ENCODE assay signal across 8 cellular contexts in genomic region chr19:46076951-46077814, GRCh38. TPM values are rescaled to one million over a fixed set of nuclear protein-coding genes. Genes with fewer than 3 reads are reported as not detected.
DNase-seq lines count a peak whose midpoint lies in the region; ATAC-seq, FAIRE-seq and TF ChIP-seq lines count a peak whose summit lies in the region.

No MANE protein-coding gene starts in this region.

- peak overlapping the region; percentile 71 for H2AFZ ChIP-seq in K562 (ENCODE audit: low read depth, low read length)

- FAIRE-seq in K562 (lab: Jason Lieb, UNC) = peak; percentile 87

- POLR2A ChIA-PET in K562 (lab: Yijun Ruan, JAX) = interaction anchor here (0.5 to 1.0 kb wide), 6 partner anchors 10 to 298 kb away, joined by 3 to 4 read pairs (median 3); no protein-coding TSS in a partner anchor

- peak; percentile 89 for DNase-seq in ELR (ENCODE audit: low read depth)
- peak; percentile 66 for DNase-seq in MG63
- peak in 2 of 3 donors; percentile 66 to 67 for DNase-seq in Peyer's patch
- peak; percentile 87 to 90 (median 88) for DNase-seq in K562 (ENCODE audit: extremely low read depth in 1 of 4, low spot score in 3 of 4)
- DNase-seq in iPS DF 6.9 (ENCODE audit: low read depth, low spot score) = peak; percentile 78
- peak; percentile 24 for DNase-seq in skeletal muscle cell (ENCODE audit: low read depth)
- DNase-seq in cortex of kidney (lab: John Stamatoyannopoulos, UW) = no peak

- no peaks in the 10 kb centered on the region for H3K36me3 ChIP-seq in MG63
- H3K36me3 ChIP-seq in Peyer's patch = no peaks in the 10 kb centered on the region
- no peaks in the 10 kb centered on the region for H3K36me3 ChIP-seq in K562 (ENCODE audit: control insufficient read depth, insufficient read depth, low read length)
- H3K36me3 ChIP-seq in iPS DF 6.9 (ENCODE audit: control insufficient read depth, insufficient read depth, low read length) = no peaks in the 10 kb centered on the region

- CTCF ChIA-PET in K562 (lab: Yijun Ruan, JAX; ENCODE audit: low intra/inter-chr PET ratio) = interaction anchor here (0.7 to 8.3 kb wide), 14 partner anchors 25 to 465 kb away, joined by 3 to 115 read pairs (median 4); partner anchors contain the start of genes FOXA3, SIX5 and SYMPK

- no peaks in the 10 kb centered on the region for H3K79me2 ChIP-seq in K562 (ENCODE audit: control insufficient read depth, insufficient read depth, low read length)

- TF ChIP-seq POLR2A in Peyer's patch (IDR thresholded peaks at IDR 0.05) (no peak), K562 (conservative IDR thresholded peaks at IDR 0.05) (no peak)

- no peak overlapping the region for H3K27ac ChIP-seq in Peyer's patch
- no peak overlapping the region for H3K27ac ChIP-seq in K562 (ENCODE audit: extremely low read depth, low read depth, low read length)
- H3K27ac ChIP-seq in iPS DF 6.9 (ENCODE audit: low read length) = no peak overlapping the region

- peak; percentile 100 for ATAC-seq in K562
- no peak for ATAC-seq in HG02642 (IDR thresholded peaks at IDR 0.05; ENCODE audit: poor library complexity, unreplicated experiment)

- peak; percentile 95 to 96 for TF ChIP-seq RAD21 in K562 (CRISPR knock-in tag; conservative IDR thresholded peaks at IDR 0.05 in 1 of 2, IDR thresholded peaks at IDR 0.05 in 1 of 2)

- intact Hi-C loops in K562 (cut with micrococcal nuclease) = loop anchor here (1.0 to 10.0 kb wide), 3 partner anchors 48 to 262 kb away; partner anchors contain the start of gene RSPH6A

- TF ChIP-seq CTCF in Peyer's patch (IDR thresholded peaks at IDR 0.05) (peak in 4 of 6 experiments; percentile 47 to 93 (median 91)), K562 (IDR thresholded peaks at IDR 0.05 in 2 of 3, conservative IDR thresholded peaks at IDR 0.05 in 1 of 3; ENCODE audit: insufficient read depth in 2 of 3, low read depth in 1 of 3, low read length in 3 of 3) (peak; percentile 98 to 100 (median 100))

- in situ Hi-C loops in K562 (cut with MboI) = no loop called here

- H4K20me1 ChIP-seq in K562 (replicated peaks; ENCODE audit: control insufficient read depth, insufficient read depth, low read length) = no peaks in the 10 kb centered on the region

- H3K9ac ChIP-seq in K562 (ENCODE audit: insufficient read depth in 1 of 2, low read depth in 2 of 2, low read length in 2 of 2) = peak overlapping the region in 1 of 2 experiments; percentile 64; a peak in 2 of 4 replicates

- 11% methylated on average over 42 of the region's 50 CpGs for WGBS in K562 (ENCODE audit: insufficient coverage, low coverage, missing lambda C conversion rate)
- WGBS in iPS DF 6.9 (ENCODE audit: insufficient coverage, insufficient read length) = no CpG with 5 or more reads among the region's 50 CpGs

- H3K9me3 ChIP-seq in MG63 = peaks cover 2% of the 10 kb centered on the region; the same call in 1 of the 2 replicates
- no peaks in the 10 kb centered on the region for H3K9me3 ChIP-seq in Peyer's patch
- H3K9me3 ChIP-seq in K562 (replicated peaks; ENCODE audit: control insufficient read depth, insufficient read depth, low read depth, low read length) = no peaks in the 10 kb centered on the region
- H3K9me3 ChIP-seq in iPS DF 6.9 (ENCODE audit: control insufficient read depth, insufficient read depth, low read length) = no peaks in the 10 kb centered on the region

- H3K4me3 ChIP-seq in MG63 = peak overlapping the region; percentile 6; the same call in 1 of the 2 replicates
- H3K4me3 ChIP-seq in Peyer's patch = peak overlapping the region in 2 of 4 donors; percentile 31 to 43
- H3K4me3 ChIP-seq in K562 = peak overlapping the region; percentile 22
- peak overlapping the region; percentile 50; the same call in 1 of the 2 replicates for H3K4me3 ChIP-seq in iPS DF 6.9 (ENCODE audit: low read length)
- H3K4me3 ChIP-seq in skeletal muscle cell (ENCODE audit: low read depth, low read length) = peak overlapping the region; percentile 16

- peak overlapping the region; percentile 71 for H3K4me2 ChIP-seq in K562 (ENCODE audit: insufficient read depth, low read length)

- H3K9me1 ChIP-seq in K562 (ENCODE audit: control insufficient read depth, insufficient read depth, low read length) = no peaks in the 10 kb centered on the region

- no TSS peak for BruUV-seq in K562 (replicated peaks; lab: Mats Ljungman, UMichigan)

- TF ChIP-seq EP300 in K562 (IDR thresholded peaks at IDR 0.05; ENCODE audit: low read length) = no peak

- H3K4me1 ChIP-seq in Peyer's patch (peaks cover 0 to 6% (median 0%) of the 10 kb centered on the region in 4 donors), K562 (replicated peaks in 1 of 2; ENCODE audit: control insufficient read depth in 2 of 2, insufficient read depth in 2 of 2, low read length in 2 of 2) (peaks cover 0 to 8% of the 10 kb centered on the region in 2 experiments; a peak in 2 of 5 replicates), iPS DF 6.9 (ENCODE audit: control insufficient read depth, insufficient read depth, low read length) (no peaks in the 10 kb centered on the region)

- H3K27me3 ChIP-seq in MG63 (peaks cover 55% of the 10 kb centered on the region), Peyer's patch (peaks cover 0 to 7% of the 10 kb centered on the region in 2 donors), K562 (ENCODE audit: control insufficient read depth in 2 of 2, insufficient read depth in 2 of 2, low read length in 2 of 2) (peaks cover 2 to 13% of the 10 kb centered on the region in 2 experiments; a peak in 2 of 5 replicates), iPS DF 6.9 (ENCODE audit: control insufficient read depth, insufficient read depth, low read length) (peaks cover 2% of the 10 kb centered on the region; the same call in 1 of the 2 replicates)

RNA-seq across cellular contexts. Expression of gene IGFL4, which starts 36.4 kb away (rescaled TPM):
- not detected in 2 replicates for total RNA-seq in MG63 (2014; rRNA removed; shearing (Covaris generic); ENCODE audit: low replicate concordance)
- not detected for total RNA-seq in Peyer's patch
- total RNA-seq in K562 (2011; cell fraction: chromatin; rRNA removed; ENCODE audit: low replicate concordance) = not detected in 2 replicates
- total RNA-seq in K562 (2011; cell fraction: nucleolus; rRNA removed) = not detected in 2 replicates
- total RNA-seq in K562 (2011; cell fraction: nucleoplasm; rRNA removed) = not detected in 2 replicates
- 0.04 TPM in 1 of 2 replicates, not detected in the other for total RNA-seq in K562 (2014; rRNA removed)
- not detected in 2 replicates for total RNA-seq in K562 (2014; rRNA removed; fragmentation: Illumina TruSeq; extraction: Trizol)
- not detected in 2 replicates for total RNA-seq in K562 (2015; rRNA removed; fragmentation: Illumina TruSeq; extraction: Trizol)
- not detected in 2 replicates for total RNA-seq in K562 (2021)
- 0.07 TPM in 1 of 2 replicates, not detected in the other for polyA plus RNA-seq in K562 (2011; rRNA removed)
- polyA plus RNA-seq in K562 (2011; cell fraction: cytosol; rRNA removed) = not detected in 2 replicates
- polyA plus RNA-seq in K562 (2011; cell fraction: nucleus; rRNA removed) = 0.04 and 0.11 TPM in 2 replicates
- 0.14 TPM in 1 of 2 replicates, not detected in the other for polyA plus RNA-seq in K562 (2012)
- not detected in 2 replicates for polyA plus RNA-seq in K562 (2014; fragmentation: Illumina TruSeq; extraction: Trizol)
- not detected for polyA plus RNA-seq in K562 (2014; fragmentation: Nextera tagmentation; extraction: Ambion mirVana)
- not detected in 2 replicates for polyA plus RNA-seq in K562 (2014; rRNA removed)
- not detected in 2 replicates for polyA minus RNA-seq in K562 (2011; rRNA and poly(A)+ RNA removed)
- polyA minus RNA-seq in K562 (2011; cell fraction: cytosol; rRNA and poly(A)+ RNA removed) = not detected in 2 replicates
- not detected in 2 replicates for polyA minus RNA-seq in K562 (2011; cell fraction: nucleus; rRNA and poly(A)+ RNA removed)

RNA-seq across cellular contexts. Expression of gene IGFL3, which starts 47.3 kb away (rescaled TPM):
- total RNA-seq in MG63 (2014; rRNA removed; shearing (Covaris generic); ENCODE audit: low replicate concordance) = not detected in 2 replicates
- total RNA-seq in Peyer's patch = not detected
- total RNA-seq in K562 (2011; cell fraction: chromatin; rRNA removed; ENCODE audit: low replicate concordance) = not detected in 2 replicates
- not detected in 2 replicates for total RNA-seq in K562 (2011; cell fraction: nucleolus; rRNA removed)
- not detected in 2 replicates for total RNA-seq in K562 (2011; cell fraction: nucleoplasm; rRNA removed)
- total RNA-seq in K562 (2014; rRNA removed) = not detected in 2 replicates
- not detected in 2 replicates for total RNA-seq in K562 (2014; rRNA removed; fragmentation: Illumina TruSeq; extraction: Trizol)
- total RNA-seq in K562 (2015; rRNA removed; fragmentation: Illumina TruSeq; extraction: Trizol) = not detected in 2 replicates
- total RNA-seq in K562 (2021) = not detected in 2 replicates
- polyA plus RNA-seq in K562 (2011; rRNA removed) = not detected in 2 replicates
- polyA plus RNA-seq in K562 (2011; cell fraction: cytosol; rRNA removed) = not detected in 2 replicates
- polyA plus RNA-seq in K562 (2011; cell fraction: nucleus; rRNA removed) = not detected in 2 replicates
- not detected in 2 replicates for polyA plus RNA-seq in K562 (2012)
- not detected in 2 replicates for polyA plus RNA-seq in K562 (2014; fragmentation: Illumina TruSeq; extraction: Trizol)
- polyA plus RNA-seq in K562 (2014; fragmentation: Nextera tagmentation; extraction: Ambion mirVana) = not detected
- polyA plus RNA-seq in K562 (2014; rRNA removed) = not detected in 2 replicates
- not detected in 2 replicates for polyA minus RNA-seq in K562 (2011; rRNA and poly(A)+ RNA removed)
- not detected in 2 replicates for polyA minus RNA-seq in K562 (2011; cell fraction: cytosol; rRNA and poly(A)+ RNA removed)
- not detected in 2 replicates for polyA minus RNA-seq in K562 (2011; cell fraction: nucleus; rRNA and poly(A)+ RNA removed)

RNA-seq across cellular contexts. Expression of gene PGLYRP1, which starts 54.3 kb away (rescaled TPM):
- not detected in 2 replicates for total RNA-seq in MG63 (2014; rRNA removed; shearing (Covaris generic); ENCODE audit: low replicate concordance)
- total RNA-seq in Peyer's patch (not detected), K562 (2014; rRNA removed) (not detected in 2 replicates), K562 (2014; rRNA removed; fragmentation: Illumina TruSeq; extraction: Trizol) (not detected in 2 replicates), K562 (2015; rRNA removed; fragmentation: Illumina TruSeq; extraction: Trizol) (not detected in 2 replicates), K562 (2021) (not detected in 2 replicates)
- not detected in 2 replicates for total RNA-seq in K562 (2011; cell fraction: chromatin; rRNA removed; ENCODE audit: low replicate concordance)
- total RNA-seq in K562 (2011; cell fraction: nucleolus; rRNA removed) = not detected in 2 replicates
- total RNA-seq in K562 (2011; cell fraction: nucleoplasm; rRNA removed) = not detected in 2 replicates
- polyA plus RNA-seq in K562 (2011; rRNA removed) (not detected in 2 replicates), K562 (2014; fragmentation: Illumina TruSeq; extraction: Trizol) (not detected in 2 replicates), K562 (2014; fragmentation: Nextera tagmentation; extraction: Ambion mirVana) (not detected), K562 (2014; rRNA removed) (not detected in 2 replicates)
- not detected in 2 replicates for polyA plus RNA-seq in K562 (2011; cell fraction: cytosol; rRNA removed)
- polyA plus RNA-seq in K562 (2011; cell fraction: nucleus; rRNA removed) = not detected in 2 replicates
- polyA plus RNA-seq in K562 (2012) = 0.20 and 0.25 TPM in 2 replicates
- not detected in 2 replicates for polyA minus RNA-seq in K562 (2011; rRNA and poly(A)+ RNA removed)
- polyA minus RNA-seq in K562 (2011; cell fraction: cytosol; rRNA and poly(A)+ RNA removed) = not detected in 2 replicates
- polyA minus RNA-seq in K562 (2011; cell fraction: nucleus; rRNA and poly(A)+ RNA removed) = not detected in 2 replicates
